In genomic region chr9:93156475-93157008, GRCh38 we compare ENCODE assay signal across 14 cellular contexts. TPM values are rescaled to one million over a fixed set of nuclear protein-coding genes. Genes with fewer than 3 reads are reported as not detected.
DNase-seq lines count a peak whose midpoint lies in the region; ATAC-seq, FAIRE-seq and TF ChIP-seq lines count a peak whose summit lies in the region.
"Had no signal": no experiment of that assay in that cellular context is flagged by ENCODE, and none has a peak within 500 bp of the region (broad histone marks: within the 10 kb centered on the region; RNA-seq: fewer than 3 reads in every experiment).

No MANE protein-coding gene starts in this region.

- H3K27me3 Mint-ChIP-seq in activated naive CD4-positive, alpha-beta T cell treated with anti-CD3 and anti-CD28 coated beads, Interleukin-2, amount 10 ng/mL, durations not matched to agents 7 days and 5 days: peaks cover 5% of the 10 kb centered on the region

- in situ Hi-C loops in HepG2 (cut with HindIII; ENCODE audit: extremely low pct_ligation_motif_present, low pct_unique_long_range_greater_than_20kb): loop anchor here (25.0 kb wide), 1 partner anchor 281 kb away; no protein-coding TSS in a partner anchor

- CTCF ChIA-PET in HepG2 (lab: Yijun Ruan, JAX; ENCODE audit: low intra/inter-chr PET ratio, low total read pairs): no interaction called here
- CTCF ChIA-PET in activated naive CD4-positive, alpha-beta T cell treated with anti-CD3 and anti-CD28 coated beads, Interleukin-2, amount 10 ng/mL, durations not matched to agents 7 days and 5 days (lab: Charles Lee): interaction anchor here (1.0 to 1.4 kb wide), 3 partner anchors 48 to 410 kb away, joined by 4 to 6 read pairs (median 4); no protein-coding TSS in a partner anchor

- no peak overlapping the region for H2AFZ ChIP-seq in HepG2 (ENCODE audit: low read length)

- H3K27ac ChIP-seq in liver (ENCODE audit: low read depth in 1 of 2, low read length in 2 of 2) (no peak overlapping the region), HepG2 (ENCODE audit: extremely low read length, insufficient read depth, low read length) (no peak overlapping the region), upper lobe of left lung (no peak overlapping the region)
- H3K27ac ChIP-seq: tibial artery had no signal

- no peak for TF ChIP-seq CTCF in liver (IDR thresholded peaks at IDR 0.05; ENCODE audit: low read depth, low read length, missing input control)
- no peak for TF ChIP-seq CTCF in HepG2 (CRISPR knock-in tag; IDR thresholded peaks at IDR 0.05)
- TF ChIP-seq CTCF in upper lobe of left lung (IDR thresholded peaks at IDR 0.05): no peak

- H4K20me1 ChIP-seq in HepG2 (ENCODE audit: insufficient read depth, low read length): no peaks in the 10 kb centered on the region

- no peak overlapping the region for H3K4me2 ChIP-seq in HepG2 (ENCODE audit: low read depth, low read length)

- BruUV-seq in HepG2 (replicated peaks; lab: Mats Ljungman, UMichigan): no TSS peak

- POLR2A ChIA-PET in HepG2 (lab: Yijun Ruan, JAX): interaction anchor here (1.2 kb wide), 1 partner anchor 23 kb away, joined by 7 read pairs; the partner anchor contains the start of gene NINJ1

- ATAC-seq in HepG2: no peak
- ATAC-seq in HG03045 (IDR thresholded peaks at IDR 0.05; ENCODE audit: unreplicated experiment): peak; percentile 41
- peak; percentile 76 for ATAC-seq in stimulated activated naive CD8-positive, alpha-beta T cell treated with anti-CD3 and anti-CD28 coated beads, Interleukin-15, Interleukin-2, amounts not matched to agents 100 U/mL and 50 U/mL, for 24 hours
- no peak for ATAC-seq in GM21515 (IDR thresholded peaks at IDR 0.05; ENCODE audit: unreplicated experiment)
- no peak for ATAC-seq in upper lobe of left lung (ENCODE audit: low FRiP score in 2 of 2)

- H3K27me3 ChIP-seq in liver (ENCODE audit: control insufficient read depth in 4 of 4, insufficient read depth in 4 of 4, low read length in 3 of 4) (no peaks in the 10 kb centered on the region), HepG2 (ENCODE audit: control insufficient read depth in 1 of 2, insufficient read depth in 2 of 2, low read length in 2 of 2) (peaks cover 0 to 5% of the 10 kb centered on the region in 2 experiments; a peak in 2 of 5 replicates), upper lobe of left lung (no peaks in the 10 kb centered on the region)
- H3K27me3 ChIP-seq: tibial artery had no signal

- no peak overlapping the region for H3K4me3 Mint-ChIP-seq in activated naive CD4-positive, alpha-beta T cell treated with anti-CD3 and anti-CD28 coated beads, Interleukin-2, amount 10 ng/mL, durations not matched to agents 7 days and 5 days
- H3K4me3 Mint-ChIP-seq: neural crest cell had no signal

- H3K9me3 Mint-ChIP-seq in activated naive CD4-positive, alpha-beta T cell treated with anti-CD3 and anti-CD28 coated beads, Interleukin-2, amount 10 ng/mL, durations not matched to agents 7 days and 5 days: no peaks in the 10 kb centered on the region
- H3K9me3 Mint-ChIP-seq: neural crest cell had no signal

- H3K36me3 ChIP-seq in liver (ENCODE audit: control insufficient read depth in 4 of 4, insufficient read depth in 3 of 4, low read depth in 1 of 4, low read length in 3 of 4) (no peaks in the 10 kb centered on the region), HepG2 (replicated peaks in 1 of 2; ENCODE audit: control insufficient read depth in 1 of 2, insufficient read depth in 2 of 2, low read length in 2 of 2) (no peaks in the 10 kb centered on the region), upper lobe of left lung (no peaks in the 10 kb centered on the region)
- H3K36me3 ChIP-seq: tibial artery had no signal

- 73% methylated on average over 11 of the region's 11 CpGs for WGBS in liver
- WGBS in HepG2 (ENCODE audit: low lambda C conversion rate): 38% methylated on average over 4 of the region's 11 CpGs
- 66 to 81% methylated on average over 4 to 11 of the region's 11 CpGs for WGBS in upper lobe of left lung, 2 donors

- H3K4me1 ChIP-seq in liver (ENCODE audit: control insufficient read depth in 4 of 4, insufficient read depth in 4 of 4, low read length in 3 of 4): peaks cover 0 to 8% (median 0%) of the 10 kb centered on the region in 4 donors
- H3K4me1 ChIP-seq in HepG2 (ENCODE audit: insufficient read depth, low read length): peaks cover 46% of the 10 kb centered on the region
- peaks cover 0 to 7% (median 3%) of the 10 kb centered on the region in 4 donors for H3K4me1 ChIP-seq in upper lobe of left lung

- TF ChIP-seq EP300 in HepG2 (IDR thresholded peaks at IDR 0.05; ENCODE audit: low read depth in 2 of 2, low read length in 2 of 2) (no peak), HepG2 (CRISPR knock-in tag; IDR thresholded peaks at IDR 0.05; ENCODE audit: borderline replicate concordance) (no peak), upper lobe of left lung (IDR thresholded peaks at IDR 0.05) (no peak)

- FAIRE-seq in HepG2 (lab: Jason Lieb, UNC): no peak

- TF ChIP-seq POLR2A in HepG2 (IDR thresholded peaks at IDR 0.05; ENCODE audit: insufficient read depth in 1 of 2, low read depth in 2 of 2, low read length in 2 of 2): no peak
- TF ChIP-seq POLR2A in upper lobe of left lung (IDR thresholded peaks at IDR 0.05): no peak

- H3K27ac Mint-ChIP-seq in activated naive CD4-positive, alpha-beta T cell treated with anti-CD3 and anti-CD28 coated beads, Interleukin-2, amount 10 ng/mL, durations not matched to agents 7 days and 5 days: peak overlapping the region; percentile 42

- no peaks in the 10 kb centered on the region for H3K9me3 ChIP-seq in liver (ENCODE audit: control insufficient read depth in 4 of 4, low read length in 3 of 4)
- no peaks in the 10 kb centered on the region for H3K9me3 ChIP-seq in HepG2 (ENCODE audit: low read length)
- no peaks in the 10 kb centered on the region for H3K9me3 ChIP-seq in upper lobe of left lung
- H3K9me3 ChIP-seq: tibial artery had no signal

- peaks cover 22% of the 10 kb centered on the region for H3K4me1 Mint-ChIP-seq in activated naive CD4-positive, alpha-beta T cell treated with anti-CD3 and anti-CD28 coated beads, Interleukin-2, amount 10 ng/mL, durations not matched to agents 7 days and 5 days

- no peak overlapping the region for H3K4me3 ChIP-seq in liver (ENCODE audit: low read depth in 1 of 3, low read length in 3 of 3)
- no peak overlapping the region for H3K4me3 ChIP-seq in HepG2 (replicated peaks in 1 of 3; ENCODE audit: insufficient read depth in 1 of 3, low read depth in 2 of 3, low read length in 3 of 3)
- no peak overlapping the region for H3K4me3 ChIP-seq in upper lobe of left lung
- H3K4me3 ChIP-seq: tibial artery had no signal

- no peak overlapping the region for H3K9ac ChIP-seq in liver (ENCODE audit: low read depth in 1 of 2, low read length in 2 of 2)
- H3K9ac ChIP-seq in HepG2 (ENCODE audit: insufficient read depth, low read depth, low read length): no peak overlapping the region

- TF ChIP-seq RAD21 in liver (IDR thresholded peaks at IDR 0.05) (no peak), HepG2 (CRISPR knock-in tag; IDR thresholded peaks at IDR 0.05) (no peak)

- H3K36me3 Mint-ChIP-seq in activated naive CD4-positive, alpha-beta T cell treated with anti-CD3 and anti-CD28 coated beads, Interleukin-2, amount 10 ng/mL, durations not matched to agents 7 days and 5 days: no peaks in the 10 kb centered on the region

- intact Hi-C loops in HepG2 (cut with micrococcal nuclease; ENCODE audit: unreplicated experiment): loop anchor here (10.0 kb wide), 1 partner anchor 268 kb away; no protein-coding TSS in a partner anchor

- no peaks in the 10 kb centered on the region for H3K79me2 ChIP-seq in HepG2 (ENCODE audit: insufficient read depth, low read length)

- DNase-seq in HepG2 (ENCODE audit: low spot score) (no peak), epidermal melanocyte (ENCODE audit: insufficient read length, low spot score) (no peak), upper lobe of left lung (no peak)
- DNase-seq in activated naive CD4-positive, alpha-beta T cell treated with anti-CD3 and anti-CD28 coated beads, Interleukin-2, amount 10 ng/mL, durations not matched to agents 7 days and 5 days: peak; percentile 47
- DNase-seq in stimulated activated naive CD8-positive, alpha-beta T cell treated with anti-CD3 and anti-CD28 coated beads, Interleukin-15, Interleukin-2, amounts not matched to agents 100 U/mL and 50 U/mL, for 24 hours: peak; percentile 27
- DNase-seq: islet precursor cell, NCI-H2227 treated with DMSO at 0.1 percent for 48 hours, Right ventricle myocardium superior, tibial artery had no signal

RNA-seq across cellular contexts. Expression of gene NINJ1, which starts 22.5 kb away (rescaled TPM):
- total RNA-seq in liver (10 to 100 TPM; 31.2 to 40.0 TPM), HepG2 (2016; rRNA removed; fragmentation: Illumina TruSeq; extraction: Trizol) (77.1 and 92.1 TPM in 2 replicates), upper lobe of left lung (10 to 100 TPM; 35.6 to 83.9 (median 56.8) TPM)
- polyA plus RNA-seq in liver (10 to 100 TPM; 70.4 to 72.1 TPM), HepG2 (2011; rRNA removed) (81.2 and 109 TPM in 2 replicates)
- 104 and 127 TPM in 2 replicates for total RNA-seq in HepG2 (2016; cell fraction: cytosol; rRNA removed; fragmentation: Illumina TruSeq; extraction: Trizol; ENCODE audit: low read depth)
- total RNA-seq in HepG2 (2016; cell fraction: insoluble cytoplasmic fraction; rRNA removed; fragmentation: Illumina TruSeq; extraction: Trizol): 66.8 and 94.8 TPM in 2 replicates
- 149 and 180 TPM in 2 replicates for total RNA-seq in HepG2 (2016; cell fraction: membrane; rRNA removed; fragmentation: Illumina TruSeq; extraction: Trizol)
- total RNA-seq in HepG2 (2016; cell fraction: nucleus; rRNA removed; fragmentation: Illumina TruSeq; extraction: Trizol): 48.9 and 58.7 TPM in 2 replicates
- 83.2 and 110 TPM in 2 replicates for polyA plus RNA-seq in HepG2 (2011; cell fraction: cytosol; rRNA removed)
- polyA plus RNA-seq in HepG2 (2011; cell fraction: nucleus; rRNA removed): 62.3 and 83.6 TPM in 2 replicates
- polyA plus RNA-seq in HepG2 (2012): 77.3 and 145 TPM in 2 replicates
- polyA plus RNA-seq in HepG2 (2016; cell fraction: cytosol; fragmentation: Illumina TruSeq; extraction: Trizol; ENCODE audit: low read depth): 196 and 226 TPM in 2 replicates
- polyA plus RNA-seq in HepG2 (2016; cell fraction: insoluble cytoplasmic fraction; fragmentation: Illumina TruSeq; extraction: Trizol; ENCODE audit: low read depth): 104 and 130 TPM in 2 replicates
- 235 and 242 TPM in 2 replicates for polyA plus RNA-seq in HepG2 (2016; cell fraction: membrane; fragmentation: Illumina TruSeq; extraction: Trizol; ENCODE audit: low read depth)
- polyA plus RNA-seq in HepG2 (2016; cell fraction: nucleus; fragmentation: Illumina TruSeq; extraction: Trizol; ENCODE audit: insufficient read depth, low read depth): 122 and 127 TPM in 2 replicates
- polyA minus RNA-seq in HepG2 (2011; rRNA and poly(A)+ RNA removed; ENCODE audit: low replicate concordance): 22.5 and 101 TPM in 2 replicates
- polyA minus RNA-seq in HepG2 (2011; cell fraction: cytosol; rRNA and poly(A)+ RNA removed): 26.1 and 26.7 TPM in 2 replicates
- polyA minus RNA-seq in HepG2 (2011; cell fraction: nucleus; rRNA and poly(A)+ RNA removed): 17.8 and 21.8 TPM in 2 replicates

RNA-seq across cellular contexts. Expression of gene WNK2, which starts 27.4 kb away (rescaled TPM):
- total RNA-seq in liver (1 to 10 TPM; 2.7 to 4.4 TPM), HepG2 (2016; rRNA removed; fragmentation: Illumina TruSeq; extraction: Trizol) (10.5 and 16.6 TPM in 2 replicates), upper lobe of left lung (10 to 100 TPM in 3 of 6 donors, 1 to 10 TPM in 3; 1.1 to 11.5 (median 7.3) TPM)
- polyA plus RNA-seq in liver (under 1 TPM; 0.65 to 0.72 TPM), HepG2 (2011; rRNA removed) (11.4 and 12.0 TPM in 2 replicates)
- 2.8 and 5.4 TPM in 2 replicates for total RNA-seq in HepG2 (2016; cell fraction: cytosol; rRNA removed; fragmentation: Illumina TruSeq; extraction: Trizol; ENCODE audit: low read depth)
- 7.9 and 14.6 TPM in 2 replicates for total RNA-seq in HepG2 (2016; cell fraction: insoluble cytoplasmic fraction; rRNA removed; fragmentation: Illumina TruSeq; extraction: Trizol)
- 9.4 and 9.8 TPM in 2 replicates for total RNA-seq in HepG2 (2016; cell fraction: membrane; rRNA removed; fragmentation: Illumina TruSeq; extraction: Trizol)
- 21.0 and 29.3 TPM in 2 replicates for total RNA-seq in HepG2 (2016; cell fraction: nucleus; rRNA removed; fragmentation: Illumina TruSeq; extraction: Trizol)
- 3.1 and 5.3 TPM in 2 replicates for polyA plus RNA-seq in HepG2 (2011; cell fraction: cytosol; rRNA removed)
- 98.4 and 126 TPM in 2 replicates for polyA plus RNA-seq in HepG2 (2011; cell fraction: nucleus; rRNA removed)
- polyA plus RNA-seq in HepG2 (2012): 29.1 and 39.4 TPM in 2 replicates
- polyA plus RNA-seq in HepG2 (2016; cell fraction: cytosol; fragmentation: Illumina TruSeq; extraction: Trizol; ENCODE audit: low read depth): 3.2 and 4.2 TPM in 2 replicates
- polyA plus RNA-seq in HepG2 (2016; cell fraction: insoluble cytoplasmic fraction; fragmentation: Illumina TruSeq; extraction: Trizol; ENCODE audit: low read depth): 18.9 and 27.7 TPM in 2 replicates
- 4.9 and 6.5 TPM in 2 replicates for polyA plus RNA-seq in HepG2 (2016; cell fraction: membrane; fragmentation: Illumina TruSeq; extraction: Trizol; ENCODE audit: low read depth)
- 87.2 and 94.8 TPM in 2 replicates for polyA plus RNA-seq in HepG2 (2016; cell fraction: nucleus; fragmentation: Illumina TruSeq; extraction: Trizol; ENCODE audit: insufficient read depth, low read depth)
- polyA minus RNA-seq in HepG2 (2011; rRNA and poly(A)+ RNA removed; ENCODE audit: low replicate concordance): 8.4 and 22.7 TPM in 2 replicates
- 15.8 and 17.9 TPM in 2 replicates for polyA minus RNA-seq in HepG2 (2011; cell fraction: cytosol; rRNA and poly(A)+ RNA removed)
- polyA minus RNA-seq in HepG2 (2011; cell fraction: nucleus; rRNA and poly(A)+ RNA removed): 32.8 and 40.0 TPM in 2 replicates
- total RNA-seq: LHCN-M2 had no signal

Comparison
In these comparisons a context has a peak if more than half of its experiments do, and no peak if none do; other contexts are left out.
1. ATAC-seq: peak in HG03045 (single experiment) and stimulated activated naive CD8-positive, alpha-beta T cell treated with anti-CD3 and anti-CD28 coated beads, Interleukin-15, Interleukin-2, amounts not matched to agents 100 U/mL and 50 U/mL, for 24 hours (single experiment); none in HepG2 (single experiment), GM21515 (single experiment) and upper lobe of left lung (0 of 2).
2. DNase-seq: peak in activated naive CD4-positive, alpha-beta T cell treated with anti-CD3 and anti-CD28 coated beads, Interleukin-2, amount 10 ng/mL, durations not matched to agents 7 days and 5 days (single experiment) and stimulated activated naive CD8-positive, alpha-beta T cell treated with anti-CD3 and anti-CD28 coated beads, Interleukin-15, Interleukin-2, amounts not matched to agents 100 U/mL and 50 U/mL, for 24 hours (single experiment); none in HepG2 (single experiment), epidermal melanocyte (single experiment) and upper lobe of left lung (0 of 2).